10 cellular contexts compared by ENCODE assay signal in the genomic region with DNA sequence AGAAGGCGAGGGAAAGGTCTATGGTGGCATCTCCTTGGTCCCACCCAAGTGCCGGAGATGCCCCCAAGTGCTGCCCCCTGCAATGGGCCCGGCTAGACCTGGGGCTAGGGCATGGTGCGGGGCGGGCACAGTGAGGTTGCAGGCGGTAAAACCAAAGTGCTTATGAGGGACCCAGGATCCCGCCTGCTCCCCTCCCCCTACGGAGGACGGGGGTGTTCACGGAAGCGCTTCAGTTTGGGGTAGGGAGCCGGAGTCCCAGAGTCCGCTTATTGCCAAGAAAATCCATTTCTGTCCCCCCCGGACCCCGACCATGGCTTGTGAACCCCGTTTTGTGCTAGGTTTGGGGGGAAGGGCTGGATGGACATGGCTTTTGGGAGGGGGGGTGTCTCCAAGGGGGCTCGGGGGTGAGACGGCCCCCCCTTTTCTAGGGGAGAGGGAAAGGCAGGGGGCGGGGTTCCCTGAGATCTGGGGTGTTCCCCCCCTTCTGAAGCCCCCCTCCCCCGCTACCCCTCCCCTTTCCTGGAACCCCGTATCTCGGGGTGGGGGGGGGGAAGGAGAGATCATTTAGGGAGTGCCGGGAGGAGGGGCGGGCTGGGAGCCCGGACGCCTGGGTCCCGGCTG. TPM values are rescaled to one million over a fixed set of nuclear protein-coding genes. Genes with fewer than 3 reads are reported as not detected.
DNase-seq lines count a peak whose midpoint lies in the region; ATAC-seq and TF ChIP-seq lines count a peak whose summit lies in the region.
"Had no signal": no experiment of that assay in that cellular context is flagged by ENCODE, and none has a peak within 500 bp of the region (broad histone marks: within the 10 kb centered on the region; RNA-seq: fewer than 3 reads in every experiment).

No MANE protein-coding gene starts in this region.

- no peak for ATAC-seq in CD4-positive, alpha-beta T cell (ENCODE audit: poor library complexity)
- ATAC-seq in GM18861 (IDR thresholded peaks at IDR 0.05; ENCODE audit: unreplicated experiment): no peak

- no peaks in the 10 kb centered on the region for H3K27me3 Mint-ChIP-seq in CD4-positive, alpha-beta T cell
- peaks cover 5% of the 10 kb centered on the region for H3K27me3 Mint-ChIP-seq in glutamatergic neuron (ENCODE audit: unreplicated experiment)

- H3K4me1 Mint-ChIP-seq in CD4-positive, alpha-beta T cell (ENCODE audit: low read depth): peaks cover 31% of the 10 kb centered on the region
- peaks cover 17% of the 10 kb centered on the region for H3K4me1 Mint-ChIP-seq in glutamatergic neuron (ENCODE audit: low read depth, unreplicated experiment)

- H3K27ac ChIP-seq in CD4-positive, alpha-beta T cell (ENCODE audit: low read depth, low read length): no peak overlapping the region

- POLR2A ChIA-PET in CD4-positive, alpha-beta T cell (lab: Charles Lee): interaction anchor here (1.0 kb wide), 1 partner anchor 89 kb away, joined by 3 read pairs; a partner anchor contains a TSS

- no peak overlapping the region for H3K27ac Mint-ChIP-seq in CD4-positive, alpha-beta T cell
- H3K27ac Mint-ChIP-seq in glutamatergic neuron (ENCODE audit: unreplicated experiment): no peak overlapping the region

- no peaks in the 10 kb centered on the region for H3K9me3 ChIP-seq in CD4-positive, alpha-beta T cell (ENCODE audit: control insufficient read depth, low read length)

- DNase-seq in CD4-positive, alpha-beta T cell: no peak
- DNase-seq in RKO (ENCODE audit: low spot score) (peak; percentile 29), glutamatergic neuron (no peak), retinal pigment epithelial cell (ENCODE audit: low read depth) (no peak), posterior cingulate gyrus (no peak), cerebellar nuclear complex (lab: John Stamatoyannopoulos, UW) (no peak), NCI-H510A (lab: John Stamatoyannopoulos, UW) (no peak)
- DNase-seq: activated effector memory CD4-positive, alpha-beta T cell treated with Interleukin-2 at 50 U/mL for 16 hours had no signal

- intact Hi-C loops in CD4-positive, alpha-beta T cell (cut with DNase I, micrococcal nuclease): loop anchor here (2.0 to 10.0 kb wide), 6 partner anchors 32 to 365 kb away; a partner anchor contains a TSS
- intact Hi-C loops in posterior cingulate gyrus (cut with DNase I): loop anchor here (1.0 to 5.0 kb wide), 3 partner anchors 10 to 155 kb away; no protein-coding TSS in a partner anchor

- no peaks in the 10 kb centered on the region for H3K9me3 Mint-ChIP-seq in CD4-positive, alpha-beta T cell
- peaks cover 2% of the 10 kb centered on the region for H3K9me3 Mint-ChIP-seq in glutamatergic neuron (ENCODE audit: unreplicated experiment)

- CTCF ChIA-PET in CD4-positive, alpha-beta T cell (lab: Charles Lee): interaction anchor here (1.2 kb wide), 1 partner anchor 102 kb away, joined by 3 read pairs; no protein-coding TSS in a partner anchor

- no peaks in the 10 kb centered on the region for H3K36me3 Mint-ChIP-seq in CD4-positive, alpha-beta T cell (ENCODE audit: low read depth)
- no peaks in the 10 kb centered on the region for H3K36me3 Mint-ChIP-seq in glutamatergic neuron (ENCODE audit: unreplicated experiment)

- H3K4me3 ChIP-seq in retinal pigment epithelial cell (ENCODE audit: low read length): peak overlapping the region; percentile 39

- H3K4me3 Mint-ChIP-seq in CD4-positive, alpha-beta T cell: peak overlapping the region; percentile 57
- H3K4me3 Mint-ChIP-seq in glutamatergic neuron (ENCODE audit: unreplicated experiment): peak overlapping the region; percentile 70

- H3K27me3 ChIP-seq in CD4-positive, alpha-beta T cell (ENCODE audit: control insufficient read depth, insufficient read depth, low read length): no peaks in the 10 kb centered on the region

- TF ChIP-seq CTCF in CD4-positive, alpha-beta T cell (IDR thresholded peaks at IDR 0.05): no peak
- TF ChIP-seq CTCF in glutamatergic neuron (IDR thresholded peaks at IDR 0.05; ENCODE audit: partially characterized antibody, unreplicated experiment) (no peak), retinal pigment epithelial cell (conservative IDR thresholded peaks at IDR 0.05; ENCODE audit: low read depth, low read length) (no peak)

RNA-seq across cellular contexts. Expression of a gene that starts 5.4 kb away (rescaled TPM):
- under 1 TPM; 0.27 to 0.53 TPM for total RNA-seq in CD4-positive, alpha-beta T cell
- not detected for total RNA-seq in glutamatergic neuron (ENCODE audit: unreplicated experiment)
- total RNA-seq: H4 had no signal

RNA-seq across cellular contexts. Expression of a gene that starts 14.8 kb away (rescaled TPM):
- 1 to 10 TPM; 3.8 to 4.7 TPM for total RNA-seq in CD4-positive, alpha-beta T cell
- 26.6 TPM for total RNA-seq in glutamatergic neuron (ENCODE audit: unreplicated experiment)

RNA-seq across cellular contexts. Expression of a gene that starts 44.8 kb away (rescaled TPM):
- 10 to 100 TPM; 31.2 to 33.9 TPM for total RNA-seq in CD4-positive, alpha-beta T cell
- total RNA-seq in glutamatergic neuron (ENCODE audit: unreplicated experiment): 88.6 TPM

RNA-seq across cellular contexts. Expression of a gene that starts 49.4 kb away (rescaled TPM):
- 100 to 1,000 TPM; 143 to 159 TPM for total RNA-seq in CD4-positive, alpha-beta T cell
- 1.8 TPM for total RNA-seq in glutamatergic neuron (ENCODE audit: unreplicated experiment)
